Comparison of ENCODE assay signal across 1 cellular context in the genomic region with DNA sequence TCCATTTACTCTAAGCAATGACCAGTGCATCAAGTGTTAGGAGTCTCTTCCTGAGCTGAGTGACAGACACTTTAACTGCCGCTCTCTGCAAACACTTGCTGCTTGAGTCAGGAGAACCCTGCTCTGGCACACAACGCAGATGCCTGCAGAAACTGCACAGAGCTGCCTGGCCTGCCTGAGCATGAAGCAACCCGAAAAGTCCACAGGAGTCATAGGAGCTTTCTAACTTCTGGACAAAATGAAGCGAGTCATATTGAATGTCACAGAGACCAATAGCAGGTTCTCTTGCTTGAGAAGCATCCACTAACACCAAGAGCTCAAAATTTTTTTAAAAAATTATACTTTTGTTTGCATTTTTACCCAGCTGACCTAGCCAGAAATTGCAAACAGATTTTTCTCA.
TF ChIP-seq lines count a peak whose summit lies in the region.

No MANE protein-coding gene starts in this region.

TF ChIP-seq in HEK293T, 16 proteins besides CTCF, POLR2A, EP300 and RAD21:
- TF ChIP-seq, protein P1, sequence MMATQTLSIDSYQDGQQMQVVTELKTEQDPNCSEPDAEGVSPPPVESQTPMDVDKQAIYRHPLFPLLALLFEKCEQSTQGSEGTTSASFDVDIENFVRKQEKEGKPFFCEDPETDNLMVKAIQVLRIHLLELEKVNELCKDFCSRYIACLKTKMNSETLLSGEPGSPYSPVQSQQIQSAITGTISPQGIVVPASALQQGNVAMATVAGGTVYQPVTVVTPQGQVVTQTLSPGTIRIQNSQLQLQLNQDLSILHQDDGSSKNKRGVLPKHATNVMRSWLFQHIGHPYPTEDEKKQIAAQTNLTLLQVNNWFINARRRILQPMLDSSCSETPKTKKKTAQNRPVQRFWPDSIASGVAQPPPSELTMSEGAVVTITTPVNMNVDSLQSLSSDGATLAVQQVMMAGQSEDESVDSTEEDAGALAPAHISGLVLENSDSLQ (IDR thresholded peaks at IDR 0.05): peak; percentile 21; the same call in 1 of the 2 replicates
- TF ChIP-seq CTBP1 (IDR thresholded peaks at IDR 0.05; ENCODE audit: borderline replicate concordance): no peak
